In genomic region chr10:69906425-69906824, GRCh38 we compare ENCODE assay signal across 22 cellular contexts.
DNase-seq lines count a peak whose midpoint lies in the region; ATAC-seq, FAIRE-seq and TF ChIP-seq lines count a peak whose summit lies in the region.
"Had no signal": no experiment of that assay in that cellular context is flagged by ENCODE, and none has a peak within 500 bp of the region (broad histone marks: within the 10 kb centered on the region; RNA-seq: fewer than 3 reads in every experiment).

No MANE protein-coding gene starts in this region.

- peaks cover 2% of the 10 kb centered on the region; the same call in 1 of the 2 replicates for H3K23me2 ChIP-seq in H1 (ENCODE audit: low read depth, low read length)

- ATAC-seq in CD4-positive, alpha-beta T cell (ENCODE audit: poor library complexity) = no peak

- no peak overlapping the region for H2BK12ac ChIP-seq in H1 (ENCODE audit: low read depth, low read length)

- no peaks in the 10 kb centered on the region for H4K20me1 ChIP-seq in H1 (replicated peaks in 1 of 2; ENCODE audit: control insufficient read depth in 1 of 2, insufficient read depth in 2 of 2, low read length in 2 of 2)

- H3K9me3 ChIP-seq in H1 (ENCODE audit: insufficient read depth in 2 of 2, low read depth in 1 of 2, low read length in 1 of 2) = no peaks in the 10 kb centered on the region
- H3K9me3 ChIP-seq in CD4-positive, alpha-beta T cell (ENCODE audit: control insufficient read depth, low read length) = no peaks in the 10 kb centered on the region

- CTCF ChIA-PET in activated CD4-positive, alpha-beta T cell treated with anti-CD3 and anti-CD28 coated beads, Interleukin-2, amount 10 ng/mL, durations not matched to agents 7 days and 5 days (lab: Charles Lee) = no interaction called here
- CTCF ChIA-PET in H1 (lab: Charles Lee; ENCODE audit: partially characterized antibody) = interaction anchor here (0.8 to 4.5 kb wide), 5 partner anchors 9 to 67 kb away, joined by 3 to 52 read pairs (median 5); no protein-coding TSS in a partner anchor
- CTCF ChIA-PET in CD4-positive, alpha-beta T cell (lab: Charles Lee) = no interaction called here

- H3K79me1 ChIP-seq in H1 (ENCODE audit: low read depth, low read length) = no peaks in the 10 kb centered on the region

- H3K36me3 Mint-ChIP-seq in activated CD4-positive, alpha-beta T cell treated with anti-CD3 and anti-CD28 coated beads, Interleukin-2, amount 10 ng/mL, durations not matched to agents 7 days and 5 days (ENCODE audit: low read depth) = no peaks in the 10 kb centered on the region
- H3K36me3 Mint-ChIP-seq in CD4-positive, alpha-beta T cell (ENCODE audit: low read depth) = no peaks in the 10 kb centered on the region

- H3K27ac ChIP-seq in H1 (ENCODE audit: low read depth, low read length) = no peak overlapping the region
- H3K27ac ChIP-seq in CD4-positive, alpha-beta T cell (ENCODE audit: low read depth, low read length) = no peak overlapping the region

- TF ChIP-seq RAD21 in H1 (IDR thresholded peaks at IDR 0.05 in 1 of 2, conservative IDR thresholded peaks at IDR 0.05 in 1 of 2; ENCODE audit: low read depth in 2 of 2, low read length in 2 of 2) = no peak

- no peak for TF ChIP-seq CTCF in H1 (IDR thresholded peaks at IDR 0.05; ENCODE audit: control extremely low read depth in 1 of 3, insufficient read depth in 1 of 3, low read depth in 1 of 3, low read length in 3 of 3)
- TF ChIP-seq CTCF in CD4-positive, alpha-beta T cell (IDR thresholded peaks at IDR 0.05) = no peak

- no peak overlapping the region for H3K4me3 Mint-ChIP-seq in activated CD4-positive, alpha-beta T cell treated with anti-CD3 and anti-CD28 coated beads, Interleukin-2, amount 10 ng/mL, durations not matched to agents 7 days and 5 days
- H3K4me3 Mint-ChIP-seq in CD4-positive, alpha-beta T cell = no peak overlapping the region
- H3K4me3 Mint-ChIP-seq: H9, HFFc6 had no signal

- TF ChIP-seq EP300 in H1 (IDR thresholded peaks at IDR 0.05; ENCODE audit: borderline replicate concordance in 1 of 2, low read depth in 2 of 2, low read length in 2 of 2) = no peak

- no peak overlapping the region for H3K4me3 ChIP-seq in H1 (ENCODE audit: extremely low read depth in 1 of 4, insufficient read depth in 2 of 4, low read depth in 3 of 4, low read length in 4 of 4)

- no peaks in the 10 kb centered on the region for H3K27me3 ChIP-seq in H1 (replicated peaks in 1 of 4; ENCODE audit: control insufficient read depth in 3 of 4, extremely low read depth in 1 of 4, insufficient read depth in 3 of 4, low read length in 3 of 4)
- H3K27me3 ChIP-seq in CD4-positive, alpha-beta T cell (ENCODE audit: control insufficient read depth, insufficient read depth, low read length) = no peaks in the 10 kb centered on the region

- no peak for TF ChIP-seq POLR2A in H1 (IDR thresholded peaks at IDR 0.05; ENCODE audit: control extremely low read depth in 1 of 2, low read depth in 2 of 2, low read length in 2 of 2)

- FAIRE-seq in H1 (lab: Jason Lieb, UNC) = no peak
- FAIRE-seq: D721Med, GM12892 had no signal

- intact Hi-C loops in CD4-positive, alpha-beta T cell (cut with DNase I, micrococcal nuclease) = no loop called here

- no peak overlapping the region for H3K4ac ChIP-seq in H1 (replicated peaks; ENCODE audit: insufficient read length, low read depth, low read length)

- no peaks in the 10 kb centered on the region for H3K27me3 Mint-ChIP-seq in activated CD4-positive, alpha-beta T cell treated with anti-CD3 and anti-CD28 coated beads, Interleukin-2, amount 10 ng/mL, durations not matched to agents 7 days and 5 days
- H3K27me3 Mint-ChIP-seq in CD4-positive, alpha-beta T cell = peaks cover 5% of the 10 kb centered on the region

- H2AFZ ChIP-seq in H1 (ENCODE audit: low read length) = no peak overlapping the region

- POLR2A ChIA-PET in activated CD4-positive, alpha-beta T cell treated with anti-CD3 and anti-CD28 coated beads, Interleukin-2, amount 10 ng/mL, durations not matched to agents 7 days and 5 days (lab: Charles Lee) = no interaction called here
- POLR2A ChIA-PET in H1 (lab: Charles Lee; ENCODE audit: partially characterized antibody) = no interaction called here
- POLR2A ChIA-PET in CD4-positive, alpha-beta T cell (lab: Charles Lee) = no interaction called here

- no peak overlapping the region for H2AK5ac ChIP-seq in H1 (ENCODE audit: low read depth, low read length)

- no peak overlapping the region for H2BK15ac ChIP-seq in H1 (ENCODE audit: low read length)

- peaks cover 0 to 2% (median 0%) of the 10 kb centered on the region in 4 experiments; a peak in 2 of 7 replicates for H3K4me1 ChIP-seq in H1 (replicated peaks in 1 of 4; ENCODE audit: control insufficient read depth in 3 of 4, insufficient read depth in 4 of 4, low read length in 3 of 4)

- no peak overlapping the region for H3K18ac ChIP-seq in H1 (ENCODE audit: extremely low read depth, low read length)

- H3K4me2 ChIP-seq in H1 (ENCODE audit: insufficient read depth in 1 of 2, low read depth in 2 of 2, low read length in 2 of 2) = no peak overlapping the region

- H3K9ac ChIP-seq in H1 (replicated peaks in 1 of 4; ENCODE audit: extremely low read depth in 1 of 4, low read depth in 3 of 4, low read length in 3 of 4) = no peak overlapping the region

- H3K4me1 Mint-ChIP-seq in activated CD4-positive, alpha-beta T cell treated with anti-CD3 and anti-CD28 coated beads, Interleukin-2, amount 10 ng/mL, durations not matched to agents 7 days and 5 days = no peaks in the 10 kb centered on the region
- H3K4me1 Mint-ChIP-seq in CD4-positive, alpha-beta T cell (ENCODE audit: low read depth) = no peaks in the 10 kb centered on the region

- H2BK120ac ChIP-seq in H1 (replicated peaks; ENCODE audit: low read depth, low read length) = no peak overlapping the region

- H3K56ac ChIP-seq in H1 (replicated peaks; ENCODE audit: insufficient read length, low read depth, low read length) = no peak overlapping the region

- H3K9me3 Mint-ChIP-seq in activated CD4-positive, alpha-beta T cell treated with anti-CD3 and anti-CD28 coated beads, Interleukin-2, amount 10 ng/mL, durations not matched to agents 7 days and 5 days = no peaks in the 10 kb centered on the region
- H3K9me3 Mint-ChIP-seq in CD4-positive, alpha-beta T cell = no peaks in the 10 kb centered on the region
- H3K9me3 Mint-ChIP-seq: H9, HFFc6 had no signal

- DNase-seq in activated CD4-positive, alpha-beta T cell treated with anti-CD3 and anti-CD28 coated beads, Interleukin-2, amount 10 ng/mL, durations not matched to agents 7 days and 5 days = no peak
- DNase-seq in activated CD4-positive, alpha-beta T cell treated with anti-CD3 and anti-CD28 coated beads, Interleukin-2, amount 50 U/mL, for 48 hours = no peak
- DNase-seq in LHCN-M2 (ENCODE audit: low read depth) = peak; percentile 5
- DNase-seq in H1 (ENCODE audit: low read depth in 1 of 2, low spot score in 2 of 2) = no peak
- DNase-seq in CD4-positive, alpha-beta T cell = no peak
- DNase-seq in stimulated activated CD4-positive, alpha-beta T cell treated with anti-CD3 and anti-CD28 coated beads, Interleukin-1b, Interleukin-23, amount 100 ng/mL, for 48 hours = no peak
- DNase-seq in T-helper 2 cell = no peak
- DNase-seq: 8988T, AML-193, C1 segment of cervical spinal cord, DMS79, H9, HFFc6, KG1, NCI-H1105 treated with DMSO at 0.1 percent for 48 hours, NCI-H2081, NCI-H2171, NCI-H526, Right ventricle myocardium superior, SW 1271 had no signal

- H3K27ac Mint-ChIP-seq in activated CD4-positive, alpha-beta T cell treated with anti-CD3 and anti-CD28 coated beads, Interleukin-2, amount 10 ng/mL, durations not matched to agents 7 days and 5 days = peak overlapping the region; percentile 19
- no peak overlapping the region for H3K27ac Mint-ChIP-seq in CD4-positive, alpha-beta T cell
- H3K27ac Mint-ChIP-seq: H9, HFFc6 had no signal

- no peak overlapping the region for H4K5ac ChIP-seq in H1 (ENCODE audit: insufficient read length, low read depth, low read length)

- no peak overlapping the region for H4K8ac ChIP-seq in H1 (ENCODE audit: extremely low read depth, insufficient read depth, low read length)

- no peaks in the 10 kb centered on the region for H3K79me2 ChIP-seq in H1 (ENCODE audit: control insufficient read depth in 1 of 2, insufficient read depth in 2 of 2, low read length in 2 of 2)

- no peak overlapping the region for H3K14ac ChIP-seq in H1 (ENCODE audit: insufficient read length)

- H2BK5ac ChIP-seq in H1 (ENCODE audit: low read depth, low read length) = no peak overlapping the region

- H3K23ac ChIP-seq in H1 (ENCODE audit: insufficient read length) = no peak overlapping the region

- WGBS in H1 (ENCODE audit: extremely low coverage in 1 of 2, insufficient coverage in 1 of 2, insufficient read length in 1 of 2, insufficient replicate concordance in 2 of 2, low coverage in 1 of 2, low lambda C conversion rate in 2 of 2, missing lambda C conversion rate in 1 of 2), 2 experiments = 100% methylated on average over 4 of the region's 4 CpGs; no CpG with 5 or more reads in 1 of the 2 experiments

- H3K36me3 ChIP-seq in H1 (ENCODE audit: control insufficient read depth in 2 of 4, insufficient read depth in 4 of 4, low read length in 3 of 4) = no peaks in the 10 kb centered on the region

- no peak overlapping the region for H2BK20ac ChIP-seq in H1 (ENCODE audit: low read length)

- H4K91ac ChIP-seq in H1 (replicated peaks; ENCODE audit: insufficient read length, low read length) = no peak overlapping the region

TF ChIP-seq in H1, 55 proteins besides CTCF, POLR2A, EP300 and RAD21:
- no peak for TF ChIP-seq GABPA (IDR thresholded peaks at IDR 0.05; ENCODE audit: borderline replicate concordance, insufficient read depth, low read length)
- peak; percentile 36; the same call in 1 of the 2 replicates for TF ChIP-seq USF2 (IDR thresholded peaks at IDR 0.05; ENCODE audit: low read length)
- no peak for TF ChIP-seq TAF1 (IDR thresholded peaks at IDR 0.05; ENCODE audit: low read depth, low read length)
